In the genomic region with DNA sequence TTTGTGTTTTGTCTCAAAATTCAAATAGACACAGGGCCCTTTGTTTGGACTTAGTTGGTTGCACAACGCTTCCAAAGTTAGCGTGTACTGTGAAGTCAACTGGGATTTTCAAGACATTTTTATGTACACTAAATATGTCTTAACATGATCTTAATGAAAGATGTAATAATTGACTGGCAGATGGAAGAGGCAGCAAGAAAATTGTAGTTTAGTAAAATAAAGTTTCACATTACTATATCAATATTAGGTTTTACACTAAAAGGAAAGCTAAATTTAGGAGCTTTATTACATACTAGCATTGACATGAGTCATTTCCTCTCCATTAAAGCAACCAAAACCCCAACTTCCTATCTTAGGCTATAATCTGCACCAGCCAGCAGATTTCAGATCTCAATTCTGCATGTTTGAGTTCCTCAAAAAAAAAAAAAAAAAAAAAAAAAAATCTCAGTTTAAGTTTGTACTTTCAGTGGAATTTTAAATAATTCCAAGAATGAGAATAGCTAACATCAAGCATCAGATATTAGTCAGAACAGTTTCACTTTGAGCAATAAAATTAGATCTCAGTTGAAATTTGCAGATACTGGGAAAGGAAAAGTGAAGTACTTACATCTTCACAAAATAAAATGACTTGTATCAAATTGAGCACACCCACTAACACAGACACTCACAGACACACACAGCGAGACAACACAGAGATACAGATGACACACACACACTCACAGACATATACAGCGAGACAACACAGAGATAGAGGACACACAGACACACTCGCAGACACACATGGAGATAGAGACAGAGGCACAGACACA, we compare ENCODE assay signal across 8 cellular contexts.
DNase-seq lines count a peak whose midpoint lies in the region; ATAC-seq and TF ChIP-seq lines count a peak whose summit lies in the region.

No MANE protein-coding gene starts in this region.

- peaks cover 1% of the 10 kb centered on the region in 2 donors for H3K36me3 Mint-ChIP-seq in activated T-cell treated with anti-CD3 and anti-CD28 coated beads, Interleukin-2, amount 50 U/mL, for 72 hours (ENCODE audit: insufficient read depth in 2 of 2)

- H2AFZ ChIP-seq in OCI-LY3 (ENCODE audit: low read depth, low read length), result no peak overlapping the region

- peak overlapping the region; percentile 63 for H3K4me3 ChIP-seq in OCI-LY3 (ENCODE audit: low read length)

- H3K36me3 ChIP-seq in OCI-LY3 (replicated peaks; ENCODE audit: low read depth, low read length), result no peaks in the 10 kb centered on the region

- TF ChIP-seq CTCF in OCI-LY3 (IDR thresholded peaks at IDR 0.05; ENCODE audit: low read depth, low read length), result no peak

- no peak overlapping the region for H3K27ac Mint-ChIP-seq in activated T-cell treated with anti-CD3 and anti-CD28 coated beads, Interleukin-2, amount 50 U/mL, for 72 hours

- no peaks in the 10 kb centered on the region for H4K20me1 ChIP-seq in OCI-LY3 (ENCODE audit: insufficient read depth, low read length)

- DNase-seq in activated T-cell treated with anti-CD3 and anti-CD28 coated beads, Interleukin-2, amount 50 U/mL, for 72 hours, result peak in 1 of 2 donors; percentile 27
- DNase-seq in activated T-cell treated with anti-CD3 and anti-CD28 coated beads for 4 hours, result no peak
- peak in 1 of 61 donors; percentile 4 for DNase-seq in caudate nucleus (lab: John Stamatoyannopoulos, UW)
- DNase-seq in midbrain (lab: John Stamatoyannopoulos, UW), result peak; percentile 15
- no peak for DNase-seq in activated CD4-positive, CD25-positive, alpha-beta regulatory T cell treated with anti-CD3 and anti-CD28 coated beads, Interleukin-2, amount 50 U/mL, for 72 hours
- no peak for DNase-seq in stimulated activated naive CD4-positive, alpha-beta T cell treated with Interleukin-2 at 50 U/mL for 16 hours (lab: John Stamatoyannopoulos, UW)

- peaks cover 4% of the 10 kb centered on the region; the same call in 1 of the 2 replicates for H3K9me3 ChIP-seq in OCI-LY3 (ENCODE audit: insufficient read depth, low read length)

- H3K9me3 Mint-ChIP-seq in activated T-cell treated with anti-CD3 and anti-CD28 coated beads, Interleukin-2, amount 50 U/mL, for 72 hours, result peaks cover under 1 to 2% of the 10 kb centered on the region in 2 donors

- H3K27ac ChIP-seq in OCI-LY3 (ENCODE audit: low read length) (peak overlapping the region; percentile 69), caudate nucleus (ENCODE audit: low read depth, low read length) (peak overlapping the region; percentile 20)

- ATAC-seq in activated T-cell treated with anti-CD3 and anti-CD28 coated beads, Interleukin-2, amount 50 U/mL, for 72 hours (replicated peaks in 1 of 2), result peak; percentile 86 to 89
- peak; percentile 55 for ATAC-seq in HG02852 (IDR thresholded peaks at IDR 0.05; ENCODE audit: unreplicated experiment)

- no peak overlapping the region for H3K4me3 Mint-ChIP-seq in activated T-cell treated with anti-CD3 and anti-CD28 coated beads, Interleukin-2, amount 50 U/mL, for 72 hours

- peak overlapping the region; percentile 77 for H3K4me2 ChIP-seq in OCI-LY3 (ENCODE audit: low read length)

- H3K4me1 Mint-ChIP-seq in activated T-cell treated with anti-CD3 and anti-CD28 coated beads, Interleukin-2, amount 50 U/mL, for 72 hours (ENCODE audit: low read depth), result peaks cover 29% of the 10 kb centered on the region

- peaks cover 74% of the 10 kb centered on the region for H3K4me1 ChIP-seq in OCI-LY3 (ENCODE audit: low read length)

- H3K79me2 ChIP-seq in OCI-LY3 (ENCODE audit: low read length), result no peaks in the 10 kb centered on the region

- peaks cover 20% of the 10 kb centered on the region for H3K27me3 ChIP-seq in OCI-LY3 (ENCODE audit: low read depth, low read length)

- peak overlapping the region; percentile 70 for H3K9ac ChIP-seq in OCI-LY3 (ENCODE audit: low read length)

- H3K27me3 Mint-ChIP-seq in activated T-cell treated with anti-CD3 and anti-CD28 coated beads, Interleukin-2, amount 50 U/mL, for 72 hours (ENCODE audit: low read depth), result peaks cover 5% of the 10 kb centered on the region
